In genomic region chr19:13015361-13016231, GRCh38 we compare ENCODE assay signal across 12 cellular contexts. TPM values are rescaled to one million over a fixed set of nuclear protein-coding genes. Genes with fewer than 3 reads are reported as not detected.
A peak's percentile ranks its signal among the peaks of the same experiment; 100 is the strongest.
DNase-seq lines count a peak whose midpoint lies in the region; ATAC-seq and TF ChIP-seq lines count a peak whose summit lies in the region.
"Had no signal": no experiment of that assay in that cellular context is flagged by ENCODE, and none has a peak within 500 bp of the region (broad histone marks: within the 10 kb centered on the region; RNA-seq: fewer than 3 reads in every experiment).

No MANE protein-coding gene starts in this region.

- peak overlapping the region; percentile 60 for H3K4me3 ChIP-seq in AG10803 (ENCODE audit: low read length)
- peak overlapping the region in 1 of 2 donors; percentile 41 for H3K4me3 ChIP-seq in prostate gland
- H3K4me3 ChIP-seq: adrenal gland had no signal

- H3K9me3 ChIP-seq in prostate gland = no peaks in the 10 kb centered on the region
- H3K9me3 ChIP-seq: adrenal gland, Peyer's patch had no signal

- H3K9me3 Mint-ChIP-seq in stimulated activated effector memory CD8-positive, alpha-beta T cell treated with anti-CD3 and anti-CD28 coated beads, Interleukin-12 subunit alpha, Interleukin-12 subunit beta, amount 100 ng/mL, for 72 hours = no peaks in the 10 kb centered on the region

- WGBS in prostate gland = 30% methylated on average over 12 of the region's 12 CpGs

- peaks cover 4% of the 10 kb centered on the region for H3K36me3 Mint-ChIP-seq in stimulated activated effector memory CD8-positive, alpha-beta T cell treated with anti-CD3 and anti-CD28 coated beads, Interleukin-12 subunit alpha, Interleukin-12 subunit beta, amount 100 ng/mL, for 72 hours

- H3K27ac ChIP-seq in prostate gland = peak overlapping the region; percentile 96 to 97

- ATAC-seq in esophagus mucosa = peak; percentile 16
- ATAC-seq in GM18873 (IDR thresholded peaks at IDR 0.05; ENCODE audit: low FRiP score, unreplicated experiment) = no peak
- no peak for ATAC-seq in GM18868 (IDR thresholded peaks at IDR 0.05; ENCODE audit: unreplicated experiment)
- no peak for ATAC-seq in stimulated activated effector memory CD8-positive, alpha-beta T cell treated with anti-CD3 and anti-CD28 coated beads, Interleukin-12 subunit alpha, Interleukin-12 subunit beta, amount 100 ng/mL, for 72 hours
- no peak for ATAC-seq in HG02852 (IDR thresholded peaks at IDR 0.05; ENCODE audit: unreplicated experiment)

- intact Hi-C loops in prostate gland (cut with DNase I) = no loop called here

- H3K4me3 Mint-ChIP-seq in stimulated activated effector memory CD8-positive, alpha-beta T cell treated with anti-CD3 and anti-CD28 coated beads, Interleukin-12 subunit alpha, Interleukin-12 subunit beta, amount 100 ng/mL, for 72 hours = no peak overlapping the region

- no peaks in the 10 kb centered on the region for H3K36me3 ChIP-seq in prostate gland
- H3K36me3 ChIP-seq: adrenal gland, Peyer's patch had no signal

- no peaks in the 10 kb centered on the region for H3K27me3 ChIP-seq in prostate gland (replicated peaks; ENCODE audit: insufficient read depth)
- H3K27me3 ChIP-seq: adrenal gland, Peyer's patch had no signal

- peaks cover 38% of the 10 kb centered on the region for H3K4me1 ChIP-seq in prostate gland (replicated peaks)

- peaks cover 35% of the 10 kb centered on the region for H3K4me1 Mint-ChIP-seq in stimulated activated effector memory CD8-positive, alpha-beta T cell treated with anti-CD3 and anti-CD28 coated beads, Interleukin-12 subunit alpha, Interleukin-12 subunit beta, amount 100 ng/mL, for 72 hours

- DNase-seq in AG10803 (ENCODE audit: low read depth) = peak; percentile 78
- peak; percentile 40 for DNase-seq in KBM-7
- no peak for DNase-seq in prostate gland (ENCODE audit: low spot score)
- DNase-seq in stimulated activated effector memory CD8-positive, alpha-beta T cell treated with anti-CD3 and anti-CD28 coated beads, Interleukin-12 subunit alpha, Interleukin-12 subunit beta, amount 100 ng/mL, for 72 hours (ENCODE audit: low spot score in 2 of 2) = no peak
- DNase-seq: activated CD4-positive, alpha-beta T cell treated with anti-CD3 and anti-CD28 coated beads, Interleukin-2, amount 50 U/mL, for 1 hour; adrenal gland; NCI-H1092; Peyer's patch had no signal

- in situ Hi-C loops in KBM-7 (cut with MboI; ENCODE audit: low pct_unique_long_range_greater_than_20kb, low sequenced_read_pairs) = no loop called here

- no peak overlapping the region for H3K27ac Mint-ChIP-seq in stimulated activated effector memory CD8-positive, alpha-beta T cell treated with anti-CD3 and anti-CD28 coated beads, Interleukin-12 subunit alpha, Interleukin-12 subunit beta, amount 100 ng/mL, for 72 hours

- TF ChIP-seq CTCF in AG10803 (conservative IDR thresholded peaks at IDR 0.05; ENCODE audit: low read length) (no peak), prostate gland (IDR thresholded peaks at IDR 0.05) (no peak)

- no peak for TF ChIP-seq POLR2A in prostate gland (IDR thresholded peaks at IDR 0.05)

RNA-seq across cellular contexts. Expression of gene NFIX, which starts 20.3 kb away (rescaled TPM):
- total RNA-seq in esophagus mucosa (101 TPM), prostate gland (100 to 1,000 TPM; 185 to 286 TPM)

RNA-seq across cellular contexts. Expression of gene DAND5, which starts 46.2 kb away (rescaled TPM):
- total RNA-seq in esophagus mucosa (not detected), prostate gland (1 to 10 TPM in 1 of 2 donors, not detected in 1; 1.8 TPM)

RNA-seq across cellular contexts. Expression of gene GADD45GIP1, which starts 58.6 kb away (rescaled TPM):
- total RNA-seq in esophagus mucosa (20.7 TPM), prostate gland (10 to 100 TPM; 29.9 to 58.7 TPM)

Comparison
In these comparisons a context has a peak if more than half of its experiments do, and no peak if none do; other contexts are left out.
1. DNase-seq: peak in AG10803 (single experiment) and KBM-7 (single experiment); none in prostate gland (single experiment) and stimulated activated effector memory CD8-positive, alpha-beta T cell treated with anti-CD3 and anti-CD28 coated beads, Interleukin-12 subunit alpha, Interleukin-12 subunit beta, amount 100 ng/mL, for 72 hours (0 of 2).